ENCODE assay signal across 1 cellular context in the genomic region with DNA sequence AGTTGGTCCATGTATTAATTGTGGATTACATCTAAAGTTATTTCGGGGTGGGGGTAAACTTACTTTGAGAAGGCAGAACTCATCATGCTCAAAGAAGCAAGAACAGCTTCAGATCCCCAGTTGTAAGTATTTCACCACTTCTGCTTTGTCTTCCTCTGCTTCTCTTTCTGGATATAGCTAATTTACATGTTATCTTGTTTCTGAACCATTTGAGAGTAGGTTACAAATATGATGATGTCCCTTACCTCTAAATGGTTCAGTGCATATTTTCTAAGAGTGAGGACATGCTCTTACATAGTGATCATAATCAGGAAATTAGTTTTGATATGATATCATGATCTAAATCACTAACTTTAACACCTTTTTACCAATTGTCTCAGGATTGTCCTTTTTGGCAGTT.
TF ChIP-seq lines count a peak whose summit lies in the region.

No MANE protein-coding gene starts in this region.

TF ChIP-seq in HCT116, 20 proteins besides CTCF, POLR2A, EP300 and RAD21 (continued from another document):
- no peak for TF ChIP-seq YY1 (IDR thresholded peaks at IDR 0.05; ENCODE audit: extremely low read depth, insufficient replicate concordance, low read depth, low read length)
- no peak for TF ChIP-seq ZNF274 (IDR thresholded peaks at IDR 0.05; ENCODE audit: low read depth, low read length)
- TF ChIP-seq EGR1 (IDR thresholded peaks at IDR 0.05; ENCODE audit: low read depth): no peak
- TF ChIP-seq, protein P1, sequence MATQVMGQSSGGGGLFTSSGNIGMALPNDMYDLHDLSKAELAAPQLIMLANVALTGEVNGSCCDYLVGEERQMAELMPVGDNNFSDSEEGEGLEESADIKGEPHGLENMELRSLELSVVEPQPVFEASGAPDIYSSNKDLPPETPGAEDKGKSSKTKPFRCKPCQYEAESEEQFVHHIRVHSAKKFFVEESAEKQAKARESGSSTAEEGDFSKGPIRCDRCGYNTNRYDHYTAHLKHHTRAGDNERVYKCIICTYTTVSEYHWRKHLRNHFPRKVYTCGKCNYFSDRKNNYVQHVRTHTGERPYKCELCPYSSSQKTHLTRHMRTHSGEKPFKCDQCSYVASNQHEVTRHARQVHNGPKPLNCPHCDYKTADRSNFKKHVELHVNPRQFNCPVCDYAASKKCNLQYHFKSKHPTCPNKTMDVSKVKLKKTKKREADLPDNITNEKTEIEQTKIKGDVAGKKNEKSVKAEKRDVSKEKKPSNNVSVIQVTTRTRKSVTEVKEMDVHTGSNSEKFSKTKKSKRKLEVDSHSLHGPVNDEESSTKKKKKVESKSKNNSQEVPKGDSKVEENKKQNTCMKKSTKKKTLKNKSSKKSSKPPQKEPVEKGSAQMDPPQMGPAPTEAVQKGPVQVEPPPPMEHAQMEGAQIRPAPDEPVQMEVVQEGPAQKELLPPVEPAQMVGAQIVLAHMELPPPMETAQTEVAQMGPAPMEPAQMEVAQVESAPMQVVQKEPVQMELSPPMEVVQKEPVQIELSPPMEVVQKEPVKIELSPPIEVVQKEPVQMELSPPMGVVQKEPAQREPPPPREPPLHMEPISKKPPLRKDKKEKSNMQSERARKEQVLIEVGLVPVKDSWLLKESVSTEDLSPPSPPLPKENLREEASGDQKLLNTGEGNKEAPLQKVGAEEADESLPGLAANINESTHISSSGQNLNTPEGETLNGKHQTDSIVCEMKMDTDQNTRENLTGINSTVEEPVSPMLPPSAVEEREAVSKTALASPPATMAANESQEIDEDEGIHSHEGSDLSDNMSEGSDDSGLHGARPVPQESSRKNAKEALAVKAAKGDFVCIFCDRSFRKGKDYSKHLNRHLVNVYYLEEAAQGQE (IDR thresholded peaks at IDR 0.05; ENCODE audit: low read depth): no peak
- no peak for TF ChIP-seq TCF7L2 (IDR thresholded peaks at IDR 0.05; ENCODE audit: borderline replicate concordance, extremely low read depth, insufficient read depth, insufficient read length)
- no peak for TF ChIP-seq ELF1 (IDR thresholded peaks at IDR 0.05; ENCODE audit: borderline replicate concordance, low read depth)
- TF ChIP-seq CEBPB (IDR thresholded peaks at IDR 0.05; ENCODE audit: low read depth): no peak
- TF ChIP-seq, protein P2, sequence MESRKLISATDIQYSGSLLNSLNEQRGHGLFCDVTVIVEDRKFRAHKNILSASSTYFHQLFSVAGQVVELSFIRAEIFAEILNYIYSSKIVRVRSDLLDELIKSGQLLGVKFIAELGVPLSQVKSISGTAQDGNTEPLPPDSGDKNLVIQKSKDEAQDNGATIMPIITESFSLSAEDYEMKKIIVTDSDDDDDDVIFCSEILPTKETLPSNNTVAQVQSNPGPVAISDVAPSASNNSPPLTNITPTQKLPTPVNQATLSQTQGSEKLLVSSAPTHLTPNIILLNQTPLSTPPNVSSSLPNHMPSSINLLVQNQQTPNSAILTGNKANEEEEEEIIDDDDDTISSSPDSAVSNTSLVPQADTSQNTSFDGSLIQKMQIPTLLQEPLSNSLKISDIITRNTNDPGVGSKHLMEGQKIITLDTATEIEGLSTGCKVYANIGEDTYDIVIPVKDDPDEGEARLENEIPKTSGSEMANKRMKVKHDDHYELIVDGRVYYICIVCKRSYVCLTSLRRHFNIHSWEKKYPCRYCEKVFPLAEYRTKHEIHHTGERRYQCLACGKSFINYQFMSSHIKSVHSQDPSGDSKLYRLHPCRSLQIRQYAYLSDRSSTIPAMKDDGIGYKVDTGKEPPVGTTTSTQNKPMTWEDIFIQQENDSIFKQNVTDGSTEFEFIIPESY (IDR thresholded peaks at IDR 0.05; ENCODE audit: extremely low read depth, insufficient replicate concordance, low read length): no peak
- no peak for TF ChIP-seq CBX3 (IDR thresholded peaks at IDR 0.05; ENCODE audit: low read depth)
- TF ChIP-seq, protein P3, sequence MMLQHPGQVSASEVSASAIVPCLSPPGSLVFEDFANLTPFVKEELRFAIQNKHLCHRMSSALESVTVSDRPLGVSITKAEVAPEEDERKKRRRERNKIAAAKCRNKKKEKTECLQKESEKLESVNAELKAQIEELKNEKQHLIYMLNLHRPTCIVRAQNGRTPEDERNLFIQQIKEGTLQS (IDR thresholded peaks at IDR 0.05): no peak
- TF ChIP-seq ZFX (IDR thresholded peaks at IDR 0.05): no peak
- TF ChIP-seq JUND (IDR thresholded peaks at IDR 0.05): no peak
- TF ChIP-seq SRF (IDR thresholded peaks at IDR 0.05; ENCODE audit: low read depth): no peak
- TF ChIP-seq SIN3A (IDR thresholded peaks at IDR 0.05; ENCODE audit: low read depth): no peak
- TF ChIP-seq POLR2AphosphoS5 (IDR thresholded peaks at IDR 0.05; ENCODE audit: low read depth, low read length): no peak
TF ChIP-seq in HCT116: peak in this region for 0.
